ENCODE assay signal across 9 cellular contexts in genomic region chr5:131381792-131382191, GRCh38.
DNase-seq lines count a peak whose midpoint lies in the region; ATAC-seq and TF ChIP-seq lines count a peak whose summit lies in the region.
"Had no signal": no experiment of that assay in that cellular context is flagged by ENCODE, and none has a peak within 500 bp of the region (broad histone marks: within the 10 kb centered on the region; RNA-seq: fewer than 3 reads in every experiment).

No MANE protein-coding gene starts in this region.

- no peaks in the 10 kb centered on the region for H3K9me3 ChIP-seq in right atrium auricular region

- H3K27me3 ChIP-seq in dorsolateral prefrontal cortex: no peaks in the 10 kb centered on the region
- H3K27me3 ChIP-seq in right atrium auricular region: no peaks in the 10 kb centered on the region

- intact Hi-C loops in dorsolateral prefrontal cortex (cut with DNase I): loop anchor here (10.0 kb wide), 2 partner anchors 107 to 217 kb away; partner anchors contain the start of gene HINT1 (in 2 of the 2)
- intact Hi-C loops in posterior vena cava (cut with DNase I): no loop called here

- H3K4me3 ChIP-seq in dorsolateral prefrontal cortex (peak overlapping the region in 2 of 59 donors; percentile 5 to 7), right atrium auricular region (no peak overlapping the region)

- H3K36me3 ChIP-seq in right atrium auricular region: no peaks in the 10 kb centered on the region

- H3K27ac ChIP-seq in dorsolateral prefrontal cortex (peak overlapping the region in 58 of 59 donors; percentile 8 to 95 (median 75)), right atrium auricular region (no peak overlapping the region)

- TF ChIP-seq CTCF in dorsolateral prefrontal cortex (IDR thresholded peaks at IDR 0.05 in 54 of 56, conservative IDR thresholded peaks at IDR 0.05 in 2 of 56; ENCODE audit: low read depth in 1 of 56, partially characterized antibody in 56 of 56) (no peak), right atrium auricular region (IDR thresholded peaks at IDR 0.05) (no peak)

- ATAC-seq in GM18499 (IDR thresholded peaks at IDR 0.05; ENCODE audit: insufficient read depth, unreplicated experiment) (peak; percentile 38), GM21515 (IDR thresholded peaks at IDR 0.05; ENCODE audit: unreplicated experiment) (peak; percentile 62), HG03457 (IDR thresholded peaks at IDR 0.05; ENCODE audit: unreplicated experiment) (peak; percentile 36)

- peaks cover 0 to 33% of the 10 kb centered on the region in 2 donors for H3K4me1 ChIP-seq in right atrium auricular region

- DNase-seq in dorsolateral prefrontal cortex: no peak
- no peak for DNase-seq in posterior vena cava (ENCODE audit: low spot score)
- no peak for DNase-seq in NCI-H82 treated with DMSO at 0.1 percent for 48 hours (lab: John Stamatoyannopoulos, UW; ENCODE audit: unreplicated experiment)
- no peak for DNase-seq in cerebellar cortex (ENCODE audit: low spot score)
- DNase-seq in right atrium auricular region (ENCODE audit: low spot score): no peak
- DNase-seq: NCI-H1105 had no signal

Comparison
In these comparisons a context has a peak if more than half of its experiments do, and no peak if none do; other contexts are left out.
1. H3K27ac ChIP-seq: peak in dorsolateral prefrontal cortex (58 of 59); none in right atrium auricular region (0 of 2).
2. intact Hi-C loops: an anchor here in dorsolateral prefrontal cortex (10.0 kb wide); none called in posterior vena cava.
3. Peak in every context shown above with its lines, with median percentiles within 50 percentile points of each other: ATAC-seq.